8 cellular contexts compared by ENCODE assay signal in genomic region chr6:152338335-152339125, GRCh38.
DNase-seq lines count a peak whose midpoint lies in the region; ATAC-seq and TF ChIP-seq lines count a peak whose summit lies in the region.

No MANE protein-coding gene starts in this region.

- H3K36me3 ChIP-seq in liver (ENCODE audit: control insufficient read depth in 4 of 4, insufficient read depth in 3 of 4, low read depth in 1 of 4, low read length in 3 of 4), result peaks cover 0 to 3% (median under 1%) of the 10 kb centered on the region in 4 donors

- peak; percentile 98 for TF ChIP-seq CTCF in WI38 (IDR thresholded peaks at IDR 0.05; ENCODE audit: low read depth, low read length)
- peak; percentile 99 for TF ChIP-seq CTCF in cardiac fibroblast (IDR thresholded peaks at IDR 0.05; ENCODE audit: low read depth, low read length)
- TF ChIP-seq CTCF in liver (IDR thresholded peaks at IDR 0.05; ENCODE audit: low read depth, low read length, missing input control), result peak; percentile 96

- no peak overlapping the region for H3K9ac ChIP-seq in liver (ENCODE audit: low read depth in 1 of 2, low read length in 2 of 2)

- no peak overlapping the region for H3K27ac ChIP-seq in liver (ENCODE audit: low read depth in 1 of 2, low read length in 2 of 2)

- WGBS in liver, result 46% methylated on average over 10 of the region's 10 CpGs

- TF ChIP-seq RAD21 in liver (IDR thresholded peaks at IDR 0.05), result peak; percentile 89 to 95

- peak; percentile 54 for DNase-seq in ELR (ENCODE audit: low read depth)
- peak; percentile 52 for DNase-seq in HuH-7 (ENCODE audit: low spot score)
- peak; percentile 59 to 60 for DNase-seq in cardiac fibroblast (ENCODE audit: low read depth in 2 of 2)
- DNase-seq in stimulated activated CD8-positive, alpha-beta memory T cell treated with anti-CD3 and anti-CD28 coated beads, Interleukin-12 subunit alpha, Interleukin-12 subunit beta, amount 100 ng/mL, for 1 hour (ENCODE audit: low read depth), result peak; percentile 33
- no peak for DNase-seq in NK-92 treated with Interleukin-12 subunit alpha and Interleukin-12 subunit beta, amount 100 ng/mL, for 24 hours (lab: John Stamatoyannopoulos, UW)

- peak; percentile 93 for ATAC-seq in GM21526 (IDR thresholded peaks at IDR 0.05; ENCODE audit: low FRiP score, unreplicated experiment)

- no peak overlapping the region for H3K4me3 ChIP-seq in WI38 (ENCODE audit: low read depth, low read length)
- H3K4me3 ChIP-seq in cardiac fibroblast (replicated peaks in 1 of 2; ENCODE audit: low read depth in 2 of 2, low read length in 2 of 2), result no peak overlapping the region
- H3K4me3 ChIP-seq in liver (ENCODE audit: low read depth in 1 of 3, low read length in 3 of 3), result no peak overlapping the region

- H3K9me3 ChIP-seq in liver (ENCODE audit: control insufficient read depth in 4 of 4, low read length in 3 of 4), result no peaks in the 10 kb centered on the region

- H3K27me3 ChIP-seq in liver (ENCODE audit: control insufficient read depth in 4 of 4, insufficient read depth in 4 of 4, low read length in 3 of 4), result no peaks in the 10 kb centered on the region

- H3K4me1 ChIP-seq in liver (ENCODE audit: control insufficient read depth in 4 of 4, insufficient read depth in 4 of 4, low read length in 3 of 4), result peaks cover 0 to 2% (median 0%) of the 10 kb centered on the region in 4 donors

TF ChIP-seq in liver, 16 proteins besides CTCF, POLR2A, EP300 and RAD21:
- TF ChIP-seq HNF4A (conservative IDR thresholded peaks at IDR 0.05), result peak in 1 of 2 donors; percentile 14
- no peak for TF ChIP-seq RXRA (IDR thresholded peaks at IDR 0.05)
